In genomic region chr16:66516808-66517585, GRCh38 we compare ENCODE assay signal across 8 cellular contexts. TPM values are rescaled to one million over a fixed set of nuclear protein-coding genes. Genes with fewer than 3 reads are reported as not detected.
A peak's percentile ranks its signal among the peaks of the same experiment; 100 is the strongest.
DNase-seq lines count a peak whose midpoint lies in the region; ATAC-seq and TF ChIP-seq lines count a peak whose summit lies in the region.

No MANE protein-coding gene starts in this region.

- H3K4me1 Mint-ChIP-seq in activated T-cell treated with anti-CD3 and anti-CD28 coated beads, Interleukin-2, amount 50 U/mL, for 4 hours (ENCODE audit: low read depth), result peaks cover 73% of the 10 kb centered on the region
- peaks cover 39% of the 10 kb centered on the region for H3K4me1 Mint-ChIP-seq in nephron
- peaks cover 74% of the 10 kb centered on the region for H3K4me1 Mint-ChIP-seq in stimulated activated naive CD8-positive, alpha-beta T cell treated with anti-CD3 and anti-CD28 coated beads, Interleukin-15, Interleukin-2, amounts not matched to agents 100 ng/mL and 50 ng/mL, for 24 hours (ENCODE audit: low read depth)

- no peaks in the 10 kb centered on the region for H3K27me3 Mint-ChIP-seq in activated T-cell treated with anti-CD3 and anti-CD28 coated beads, Interleukin-2, amount 50 U/mL, for 4 hours (ENCODE audit: low read depth)
- no peaks in the 10 kb centered on the region for H3K27me3 Mint-ChIP-seq in nephron (ENCODE audit: low read depth)
- no peaks in the 10 kb centered on the region for H3K27me3 Mint-ChIP-seq in stimulated activated naive CD8-positive, alpha-beta T cell treated with anti-CD3 and anti-CD28 coated beads, Interleukin-15, Interleukin-2, amounts not matched to agents 100 ng/mL and 50 ng/mL, for 24 hours

- TF ChIP-seq CTCF in nephron (IDR thresholded peaks at IDR 0.05; ENCODE audit: unreplicated experiment in 3 of 3), result no peak

- H3K9me3 Mint-ChIP-seq in activated T-cell treated with anti-CD3 and anti-CD28 coated beads, Interleukin-2, amount 50 U/mL, for 4 hours, result no peaks in the 10 kb centered on the region
- no peaks in the 10 kb centered on the region for H3K9me3 Mint-ChIP-seq in nephron
- no peaks in the 10 kb centered on the region for H3K9me3 Mint-ChIP-seq in stimulated activated naive CD8-positive, alpha-beta T cell treated with anti-CD3 and anti-CD28 coated beads, Interleukin-15, Interleukin-2, amounts not matched to agents 100 ng/mL and 50 ng/mL, for 24 hours

- peak; percentile 28 for TF ChIP-seq POLR2A in GM18951 (IDR thresholded peaks at IDR 0.05; ENCODE audit: extremely low read depth, insufficient read depth, insufficient read length)

- peak; percentile 98 for ATAC-seq in HG03196 (IDR thresholded peaks at IDR 0.05; ENCODE audit: unreplicated experiment)
- ATAC-seq in activated T-cell treated with anti-CD3 and anti-CD28 coated beads, Interleukin-2, amount 50 U/mL, for 4 hours, result peak; percentile 73 to 85

- H3K4me3 Mint-ChIP-seq in activated T-cell treated with anti-CD3 and anti-CD28 coated beads, Interleukin-2, amount 50 U/mL, for 4 hours, result peak overlapping the region; percentile 63
- H3K4me3 Mint-ChIP-seq in nephron, result peak overlapping the region in 2 of 3 experiments; percentile 46 to 49
- peak overlapping the region; percentile 82 for H3K4me3 Mint-ChIP-seq in stimulated activated naive CD8-positive, alpha-beta T cell treated with anti-CD3 and anti-CD28 coated beads, Interleukin-15, Interleukin-2, amounts not matched to agents 100 ng/mL and 50 ng/mL, for 24 hours

- DNase-seq in AG08395 (ENCODE audit: low spot score) (peak; percentile 98), OCI-M1 (lab: John Stamatoyannopoulos, UW) (peak; percentile 98), fibroblast of gingiva (ENCODE audit: low read depth) (peak; percentile 98)
- peak; percentile 63 for DNase-seq in activated T-cell treated with anti-CD3 and anti-CD28 coated beads, Interleukin-2, amount 50 U/mL, for 4 hours

- peak overlapping the region; percentile 90 to 99 (median 99) for H3K27ac Mint-ChIP-seq in nephron
- peak overlapping the region; percentile 96 for H3K27ac Mint-ChIP-seq in stimulated activated naive CD8-positive, alpha-beta T cell treated with anti-CD3 and anti-CD28 coated beads, Interleukin-15, Interleukin-2, amounts not matched to agents 100 ng/mL and 50 ng/mL, for 24 hours

- H3K36me3 Mint-ChIP-seq in activated T-cell treated with anti-CD3 and anti-CD28 coated beads, Interleukin-2, amount 50 U/mL, for 4 hours (ENCODE audit: insufficient read depth), result no peaks in the 10 kb centered on the region
- peaks cover 52% of the 10 kb centered on the region for H3K36me3 Mint-ChIP-seq in nephron (ENCODE audit: low read depth)
- H3K36me3 Mint-ChIP-seq in stimulated activated naive CD8-positive, alpha-beta T cell treated with anti-CD3 and anti-CD28 coated beads, Interleukin-15, Interleukin-2, amounts not matched to agents 100 ng/mL and 50 ng/mL, for 24 hours (ENCODE audit: low read depth), result no peaks in the 10 kb centered on the region

- in situ Hi-C loops in GM18951 (cut with MboI; ENCODE audit: low sequenced_read_pairs, unreplicated experiment), result no loop called here

RNA-seq across cellular contexts. Expression of gene TK2, which starts 32.9 kb away (rescaled TPM):
- total RNA-seq in activated T-cell treated with anti-CD3 and anti-CD28 coated beads, Interleukin-2, amount 50 U/mL, for 4 hours, result 1 to 10 TPM; 3.6 to 4.6 (median 3.8) TPM

RNA-seq across cellular contexts. Expression of gene CKLF, which starts 35.4 kb away (rescaled TPM):
- total RNA-seq in activated T-cell treated with anti-CD3 and anti-CD28 coated beads, Interleukin-2, amount 50 U/mL, for 4 hours, result 10 to 100 TPM; 52.4 to 63.6 (median 53.2) TPM

RNA-seq across cellular contexts. Expression of gene CMTM1, which starts 49.2 kb away (rescaled TPM):
- total RNA-seq in activated T-cell treated with anti-CD3 and anti-CD28 coated beads, Interleukin-2, amount 50 U/mL, for 4 hours, result 1 to 10 TPM; 1.4 to 3.1 (median 2.3) TPM

Comparison
In these comparisons a context has a peak if more than half of its experiments do, and no peak if none do; other contexts are left out.
1. Peak in every context shown above with its lines: DNase-seq and ATAC-seq.